1 cellular context compared by ENCODE assay signal in genomic region chr5:138503487-138504270, GRCh38.
TF ChIP-seq lines count a peak whose summit lies in the region.

No MANE protein-coding gene starts in this region.

TF ChIP-seq in HepG2, 621 proteins besides CTCF, POLR2A, EP300 and RAD21:
- no peak for TF ChIP-seq ZNF83 (CRISPR knock-in tag; IDR thresholded peaks at IDR 0.05; ENCODE audit: borderline replicate concordance)
- no peak for TF ChIP-seq MEF2D (CRISPR knock-in tag; IDR thresholded peaks at IDR 0.05)
- peak; percentile 60; the same call in 1 of the 2 replicates for TF ChIP-seq MIXL1 (CRISPR knock-in tag; IDR thresholded peaks at IDR 0.05)
- TF ChIP-seq SMC3 (IDR thresholded peaks at IDR 0.05; ENCODE audit: low read length): peak; percentile 92
- peak; percentile 69 for TF ChIP-seq RBM22 (optimal IDR thresholded peaks at IDR 0.05; ENCODE audit: low read length)
- no peak for TF ChIP-seq NFE2L1 (CRISPR knock-in tag; IDR thresholded peaks at IDR 0.05; ENCODE audit: borderline replicate concordance)
- TF ChIP-seq KAT8 (CRISPR knock-in tag; IDR thresholded peaks at IDR 0.05): 0 out of 2 replicates have a peak, but pooled peaks have one; percentile 22
- TF ChIP-seq CHCHD3 (CRISPR knock-in tag; IDR thresholded peaks at IDR 0.05): no peak
- TF ChIP-seq SIN3B (IDR thresholded peaks at IDR 0.05; ENCODE audit: low read length): no peak
- peak; percentile 62; the same call in 1 of the 2 replicates for TF ChIP-seq MAFF (IDR thresholded peaks at IDR 0.05; ENCODE audit: low read depth, low read length)
- 0 out of 2 replicates have a peak, but pooled peaks have one; percentile 53 for TF ChIP-seq TARDBP (CRISPR knock-in tag; IDR thresholded peaks at IDR 0.05)
- TF ChIP-seq ZNF605 (CRISPR knock-in tag; IDR thresholded peaks at IDR 0.05): no peak
- 0 out of 4 replicates have a peak, but pooled peaks of 1 of the 2 experiments have one; percentile 22 for TF ChIP-seq HMGXB4 (CRISPR knock-in tag; IDR thresholded peaks at IDR 0.05; ENCODE audit: borderline replicate concordance in 1 of 2, low read depth in 1 of 2)
- TF ChIP-seq ZGPAT (CRISPR knock-in tag; IDR thresholded peaks at IDR 0.05): 0 out of 2 replicates have a peak, but pooled peaks have one; percentile 16
- 0 out of 2 replicates have a peak, but pooled peaks have one; percentile 35 for TF ChIP-seq ZNF501 (CRISPR knock-in tag; IDR thresholded peaks at IDR 0.05)
- TF ChIP-seq POGZ (CRISPR knock-in tag; IDR thresholded peaks at IDR 0.05): 0 out of 2 replicates have a peak, but pooled peaks have one; percentile 25
- 0 out of 2 replicates have a peak, but pooled peaks have one; percentile 37 for TF ChIP-seq HNF1B (CRISPR knock-in tag; IDR thresholded peaks at IDR 0.05)
- TF ChIP-seq ZBTB34 (CRISPR knock-in tag; IDR thresholded peaks at IDR 0.05): no peak
- TF ChIP-seq NR2F2 (IDR thresholded peaks at IDR 0.05; ENCODE audit: borderline replicate concordance, low read depth): no peak; the same call in 1 of the 2 replicates
- TF ChIP-seq SAP130 (CRISPR knock-in tag; IDR thresholded peaks at IDR 0.05; ENCODE audit: low read depth): peak; percentile 50
- TF ChIP-seq KDM6A (CRISPR knock-in tag; IDR thresholded peaks at IDR 0.05; ENCODE audit: low read depth): no peak
- TF ChIP-seq MAFK (conservative IDR thresholded peaks at IDR 0.05 in 1 of 2, IDR thresholded peaks at IDR 0.05 in 1 of 2; ENCODE audit: low read length in 2 of 2): peak; percentile 45 to 55
- TF ChIP-seq ZNF331 (CRISPR knock-in tag; IDR thresholded peaks at IDR 0.05): 0 out of 2 replicates have a peak, but pooled peaks have one; percentile 14
- TF ChIP-seq MXD3 (CRISPR knock-in tag; IDR thresholded peaks at IDR 0.05): no peak
- 0 out of 2 replicates have a peak, but pooled peaks have one; percentile 40 for TF ChIP-seq ARID2 (CRISPR knock-in tag; IDR thresholded peaks at IDR 0.05; ENCODE audit: borderline replicate concordance)
- TF ChIP-seq KLF11 (CRISPR knock-in tag; IDR thresholded peaks at IDR 0.05): no peak
- peak; percentile 46 for TF ChIP-seq GATAD2A (CRISPR knock-in tag; IDR thresholded peaks at IDR 0.05)
- no peak for TF ChIP-seq CEBPB (IDR thresholded peaks at IDR 0.05; ENCODE audit: borderline replicate concordance, low read depth, low read length)
- TF ChIP-seq ZNF724P (CRISPR knock-in tag; IDR thresholded peaks at IDR 0.05; ENCODE audit: borderline replicate concordance): no peak
- peak; percentile 48; the same call in 1 of the 2 replicates for TF ChIP-seq KDM2A (CRISPR knock-in tag; IDR thresholded peaks at IDR 0.05; ENCODE audit: borderline replicate concordance, low read depth)
- peak; percentile 24 for TF ChIP-seq TEAD3 (CRISPR knock-in tag; optimal IDR thresholded peaks at IDR 0.05; ENCODE audit: borderline replicate concordance)
- 0 out of 2 replicates have a peak, but pooled peaks have one; percentile 14 for TF ChIP-seq HDAC2 (CRISPR knock-in tag; IDR thresholded peaks at IDR 0.05)
- no peak for TF ChIP-seq RNF2 (conservative IDR thresholded peaks at IDR 0.05; ENCODE audit: low read depth)
- 0 out of 2 replicates have a peak, but pooled peaks have one; percentile 32 for TF ChIP-seq ZBTB7A (CRISPR knock-in tag; IDR thresholded peaks at IDR 0.05)
- TF ChIP-seq UBTF (CRISPR knock-in tag; IDR thresholded peaks at IDR 0.05): 0 out of 2 replicates have a peak, but pooled peaks have one; percentile 21
- TF ChIP-seq ZNF256 (CRISPR knock-in tag; conservative IDR thresholded peaks at IDR 0.05): no peak
- no peak for TF ChIP-seq SOX6 (IDR thresholded peaks at IDR 0.05)
- 0 out of 2 replicates have a peak, but pooled peaks have one; percentile 18 for TF ChIP-seq SOX6 (CRISPR knock-in tag; IDR thresholded peaks at IDR 0.05)
- TF ChIP-seq DRAP1 (CRISPR knock-in tag; IDR thresholded peaks at IDR 0.05): 0 out of 2 replicates have a peak, but pooled peaks have one; percentile 33
- 0 out of 2 replicates have a peak, but pooled peaks have one; percentile 27 for TF ChIP-seq ZBTB25 (CRISPR knock-in tag; IDR thresholded peaks at IDR 0.05)
- TF ChIP-seq NR2C2 (CRISPR knock-in tag; IDR thresholded peaks at IDR 0.05; ENCODE audit: borderline replicate concordance): no peak
- TF ChIP-seq KLF13 (CRISPR knock-in tag; IDR thresholded peaks at IDR 0.05): no peak
- TF ChIP-seq ZNF780A (CRISPR knock-in tag; IDR thresholded peaks at IDR 0.05): no peak
- no peak for TF ChIP-seq ZNF282 (IDR thresholded peaks at IDR 0.05; ENCODE audit: partially characterized antibody)
- TF ChIP-seq ZNF792 (CRISPR knock-in tag; IDR thresholded peaks at IDR 0.05): 0 out of 2 replicates have a peak, but pooled peaks have one; percentile 30
- peak; percentile 85 for TF ChIP-seq STAG1 (CRISPR knock-in tag; IDR thresholded peaks at IDR 0.05)
- TF ChIP-seq KLF16 (CRISPR knock-in tag; IDR thresholded peaks at IDR 0.05): peak in 1 of 2 experiments; percentile 69; a peak in 1 of 4 replicates
- TF ChIP-seq ATF6 (CRISPR knock-in tag; conservative IDR thresholded peaks at IDR 0.05): no peak
- TF ChIP-seq ZSCAN20 (CRISPR knock-in tag; IDR thresholded peaks at IDR 0.05; ENCODE audit: borderline replicate concordance): no peak
- no peak for TF ChIP-seq EZH2 (conservative IDR thresholded peaks at IDR 0.05; ENCODE audit: low read depth, low read length)
TF ChIP-seq in HepG2: peak in this region for 27.
